In the genomic region with DNA sequence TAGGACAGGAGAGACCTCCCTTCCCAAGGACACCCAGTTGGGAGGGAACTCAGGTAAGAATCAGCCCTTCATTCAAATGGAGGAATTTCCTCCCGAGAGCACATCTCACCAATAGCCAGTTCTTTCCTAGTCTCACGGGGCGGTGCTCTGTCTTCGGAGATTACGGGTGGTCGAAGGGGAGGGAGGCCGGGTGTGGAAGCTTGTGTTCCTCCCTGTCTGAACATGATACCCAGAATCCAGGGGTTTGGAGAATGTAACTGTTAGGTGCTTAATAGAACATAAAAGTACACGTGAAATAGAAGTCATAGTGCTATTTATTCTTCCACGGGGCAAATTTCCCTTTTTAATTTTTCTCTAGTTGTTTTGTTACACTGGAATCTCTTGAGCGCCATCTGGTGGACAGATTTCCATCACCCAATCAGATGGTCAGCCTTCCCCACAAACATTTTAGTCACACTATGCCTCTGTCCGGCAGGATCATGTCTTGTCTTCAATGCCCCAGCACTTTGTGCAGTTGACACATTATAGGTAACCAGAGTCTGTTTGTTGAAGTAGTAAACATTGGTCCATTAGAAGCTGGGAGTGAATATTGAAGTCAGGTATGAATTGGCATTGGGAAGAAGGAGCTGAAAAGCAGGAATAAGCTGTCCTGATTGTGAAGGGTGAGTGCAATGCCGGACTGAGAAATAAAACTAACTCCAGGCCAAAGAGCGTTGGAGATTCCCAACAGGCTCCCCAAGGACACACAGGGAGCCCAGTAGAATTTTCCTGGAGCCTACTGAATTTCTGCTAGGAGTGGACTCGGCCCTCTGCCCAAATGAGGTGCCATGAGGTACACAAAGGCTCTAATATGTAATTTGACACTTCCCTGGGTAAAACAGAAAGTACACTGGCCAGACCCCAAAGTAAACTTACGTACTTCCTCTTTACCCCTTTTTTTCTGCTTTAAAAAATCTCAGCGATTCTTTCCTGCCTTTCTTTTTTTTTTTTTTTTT, we compare ENCODE assay signal across 8 cellular contexts. TPM values are rescaled to one million over a fixed set of nuclear protein-coding genes. Genes with fewer than 3 reads are reported as not detected.
DNase-seq lines count a peak whose midpoint lies in the region; ATAC-seq and TF ChIP-seq lines count a peak whose summit lies in the region.

No MANE protein-coding gene starts in this region.

- H3K4me3 Mint-ChIP-seq in activated T-helper 17 cell treated with anti-CD3 and anti-CD28 coated beads, Interleukin-2, amount 50 U/mL, for 72 hours, result peak overlapping the region; percentile 21

- peak; percentile 76 for TF ChIP-seq CTCF in AG09319 (IDR thresholded peaks at IDR 0.05; ENCODE audit: low read depth, low read length)

- no peaks in the 10 kb centered on the region for H3K36me3 ChIP-seq in neuron (ENCODE audit: insufficient read depth, low read length)

- no peaks in the 10 kb centered on the region for H3K27me3 ChIP-seq in neuron (ENCODE audit: insufficient read depth, low read length)

- no peaks in the 10 kb centered on the region for H3K4me1 Mint-ChIP-seq in activated T-helper 17 cell treated with anti-CD3 and anti-CD28 coated beads, Interleukin-2, amount 50 U/mL, for 72 hours

- H3K36me3 Mint-ChIP-seq in activated T-helper 17 cell treated with anti-CD3 and anti-CD28 coated beads, Interleukin-2, amount 50 U/mL, for 72 hours (ENCODE audit: low read depth), result no peaks in the 10 kb centered on the region

- DNase-seq in AG09319 (ENCODE audit: extremely low read depth, low read depth) (peak; percentile 73), LHCN-M2 (ENCODE audit: low read depth) (peak; percentile 82), RKO (ENCODE audit: low spot score) (peak; percentile 83), fibroblast of the conjunctiva (ENCODE audit: low read depth) (peak; percentile 77), stromal cell of bone marrow (ENCODE audit: low read depth) (peak; percentile 86)

- ATAC-seq in GM19043 (IDR thresholded peaks at IDR 0.05; ENCODE audit: low read depth, unreplicated experiment), result peak; percentile 73
- peak; percentile 42 for ATAC-seq in activated T-helper 17 cell treated with anti-CD3 and anti-CD28 coated beads, Interleukin-2, amount 50 U/mL, for 72 hours (replicated peaks)

- peak overlapping the region; percentile 29 for H3K4me3 ChIP-seq in neuron (ENCODE audit: low read length)

- no peak overlapping the region for H3K27ac Mint-ChIP-seq in activated T-helper 17 cell treated with anti-CD3 and anti-CD28 coated beads, Interleukin-2, amount 50 U/mL, for 72 hours

- H3K9me3 Mint-ChIP-seq in activated T-helper 17 cell treated with anti-CD3 and anti-CD28 coated beads, Interleukin-2, amount 50 U/mL, for 72 hours, result no peaks in the 10 kb centered on the region

- no peaks in the 10 kb centered on the region for H3K9me3 ChIP-seq in neuron (ENCODE audit: low read length)

- H3K27me3 Mint-ChIP-seq in activated T-helper 17 cell treated with anti-CD3 and anti-CD28 coated beads, Interleukin-2, amount 50 U/mL, for 72 hours, result peaks cover 14% of the 10 kb centered on the region

- H2AFZ ChIP-seq in neuron (ENCODE audit: low read depth, low read length), result peak overlapping the region; percentile 66

- peaks cover 18% of the 10 kb centered on the region for H3K4me1 ChIP-seq in neuron (ENCODE audit: insufficient read depth, low read length)

RNA-seq across cellular contexts. Expression of a gene that starts 27.6 kb away (rescaled TPM):
- 2.2 and 2.3 TPM in 2 replicates for total RNA-seq in LHCN-M2 (2014; rRNA removed)
- polyA plus RNA-seq in LHCN-M2 (2012), result 1.2 TPM
- total RNA-seq in activated T-helper 17 cell treated with anti-CD3 and anti-CD28 coated beads, Interleukin-2, amount 50 U/mL, for 72 hours, result under 1 TPM in 1 of 2 donors, not detected in 1; 0.06 TPM

RNA-seq across cellular contexts. Expression of a gene that starts 36.1 kb away (rescaled TPM):
- total RNA-seq in LHCN-M2 (2014; rRNA removed), result 38.6 and 39.6 TPM in 2 replicates
- 49.7 TPM for polyA plus RNA-seq in LHCN-M2 (2012)
- total RNA-seq in activated T-helper 17 cell treated with anti-CD3 and anti-CD28 coated beads, Interleukin-2, amount 50 U/mL, for 72 hours, result 10 to 100 TPM; 11.6 to 27.5 TPM

Comparison
In these comparisons a context has a peak if more than half of its experiments do, and no peak if none do; other contexts are left out.
1. Peak in every context shown above with its lines: DNase-seq, ATAC-seq and H3K4me3 ChIP-seq.